Comparison of ENCODE assay signal across 8 cellular contexts in genomic region chr19:18000480-18000980, GRCh38. TPM values are rescaled to one million over a fixed set of nuclear protein-coding genes. Genes with fewer than 3 reads are reported as not detected.
DNase-seq lines count a peak whose midpoint lies in the region; ATAC-seq and TF ChIP-seq lines count a peak whose summit lies in the region.

No MANE protein-coding gene starts in this region.

- no peaks in the 10 kb centered on the region for H3K9me3 ChIP-seq in ascending aorta

- H2BK5ac ChIP-seq in mesendoderm (ENCODE audit: low read length): no peak overlapping the region

- H3K4me1 ChIP-seq in ascending aorta (peaks cover 4 to 10% of the 10 kb centered on the region in 2 donors), mesendoderm (ENCODE audit: control insufficient read depth, low read depth, low read length) (no peaks in the 10 kb centered on the region)

- H3K79me2 ChIP-seq in mesendoderm (ENCODE audit: control insufficient read depth, insufficient read depth, low read length): no peaks in the 10 kb centered on the region

- TF ChIP-seq CTCF in AG10803 (conservative IDR thresholded peaks at IDR 0.05; ENCODE audit: low read length): no peak
- no peak for TF ChIP-seq CTCF in HFF-Myc (IDR thresholded peaks at IDR 0.05; ENCODE audit: low read depth, low read length, missing control alignments)
- TF ChIP-seq CTCF in ascending aorta (IDR thresholded peaks at IDR 0.05): no peak

- H3K23ac ChIP-seq in mesendoderm (ENCODE audit: low read length): no peak overlapping the region

- DNase-seq in AG10803 (ENCODE audit: low read depth) (no peak), HFF-Myc (ENCODE audit: extremely low read depth, low read depth) (no peak), ascending aorta (ENCODE audit: low spot score in 2 of 2) (no peak), mesendoderm (no peak), NK-92 (lab: John Stamatoyannopoulos, UW; ENCODE audit: unreplicated experiment) (no peak), NCI-H446 treated with DMSO at 0.1 percent for 48 hours (lab: John Stamatoyannopoulos, UW) (no peak), T-helper 9 cell (no peak)

- H3K4me3 ChIP-seq in AG10803 (ENCODE audit: low read length) (peak overlapping the region; percentile 68), HFF-Myc (replicated peaks; ENCODE audit: low read depth, low read length) (peak overlapping the region; percentile 63), ascending aorta (peak overlapping the region; percentile 72 to 80), mesendoderm (ENCODE audit: low read length) (no peak overlapping the region)

- H3K18ac ChIP-seq in mesendoderm (ENCODE audit: low read length): peak overlapping the region; percentile 33

- H2BK15ac ChIP-seq in mesendoderm (replicated peaks; ENCODE audit: low read depth): no peak overlapping the region

- H2AK5ac ChIP-seq in mesendoderm (ENCODE audit: low read length): no peak overlapping the region

- no peak overlapping the region for H4K5ac ChIP-seq in mesendoderm (ENCODE audit: low read length)

- H3K9ac ChIP-seq in mesendoderm (ENCODE audit: low read length): no peak overlapping the region

- no peak overlapping the region for H3K4me2 ChIP-seq in mesendoderm (ENCODE audit: low read length)

- H3K27ac ChIP-seq in ascending aorta (peak overlapping the region; percentile 88 to 95), mesendoderm (ENCODE audit: low read depth, low read length) (no peak overlapping the region)

- H3K79me1 ChIP-seq in mesendoderm (ENCODE audit: low read length): no peaks in the 10 kb centered on the region

- H4K8ac ChIP-seq in mesendoderm (ENCODE audit: low read depth, low read length): no peak overlapping the region

- intact Hi-C loops in ascending aorta (cut with DNase I): loop anchor here (2.0 kb wide), 1 partner anchor 152 kb away; the partner anchor contains the start of gene PIK3R2

- no peak overlapping the region for H2BK120ac ChIP-seq in mesendoderm (ENCODE audit: low read depth, low read length)

- WGBS in mesendoderm (ENCODE audit: extremely low coverage, insufficient coverage, low lambda C conversion rate): no CpG with 5 or more reads among the region's 21 CpGs

- H3K4ac ChIP-seq in mesendoderm (ENCODE audit: low read depth, low read length): no peak overlapping the region

- no peak overlapping the region for H3K56ac ChIP-seq in mesendoderm (ENCODE audit: low read length)

- H3K36me3 ChIP-seq in ascending aorta (no peaks in the 10 kb centered on the region), mesendoderm (ENCODE audit: control insufficient read depth, insufficient read depth, low read length) (no peaks in the 10 kb centered on the region)

- ATAC-seq in HG02852 (IDR thresholded peaks at IDR 0.05; ENCODE audit: unreplicated experiment): no peak

- H3K27me3 ChIP-seq in ascending aorta (no peaks in the 10 kb centered on the region), mesendoderm (ENCODE audit: insufficient read depth, low read length, poor library complexity) (peaks cover 6% of the 10 kb centered on the region)

RNA-seq across cellular contexts. Expression of gene ARRDC2, which starts 7.4 kb away (rescaled TPM):
- 443 TPM for total RNA-seq in ascending aorta
- polyA plus RNA-seq in mesendoderm (2013, experiment 1 of 2): 1.6 TPM
- 1.6 TPM for polyA plus RNA-seq in mesendoderm (2013, experiment 2 of 2)

RNA-seq across cellular contexts. Expression of gene KCNN1, which starts 33.6 kb away (rescaled TPM):
- total RNA-seq in ascending aorta: not detected
- polyA plus RNA-seq in mesendoderm (2013, experiment 1 of 2): 1.3 TPM
- 1.1 TPM for polyA plus RNA-seq in mesendoderm (2013, experiment 2 of 2)
